8 cellular contexts compared by ENCODE assay signal in genomic region chr7:43584200-43584586, GRCh38. TPM values are rescaled to one million over a fixed set of nuclear protein-coding genes. Genes with fewer than 3 reads are reported as not detected.
DNase-seq lines count a peak whose midpoint lies in the region; ATAC-seq, FAIRE-seq and TF ChIP-seq lines count a peak whose summit lies in the region.

No MANE protein-coding gene starts in this region.

- H3K4me3 Mint-ChIP-seq in stimulated activated naive CD8-positive, alpha-beta T cell treated with anti-CD3 and anti-CD28 coated beads, Interleukin-15, Interleukin-2, amounts not matched to agents 100 ng/mL and 50 ng/mL, for 24 hours, result peak overlapping the region; percentile 94

- H3K9me3 Mint-ChIP-seq in stimulated activated naive CD8-positive, alpha-beta T cell treated with anti-CD3 and anti-CD28 coated beads, Interleukin-15, Interleukin-2, amounts not matched to agents 100 ng/mL and 50 ng/mL, for 24 hours, result no peaks in the 10 kb centered on the region

- TF ChIP-seq CTCF in bronchial epithelial cell (IDR thresholded peaks at IDR 0.05; ENCODE audit: insufficient read depth, low read length, severe bottlenecking), result no peak

- peaks cover 15% of the 10 kb centered on the region for H3K27me3 Mint-ChIP-seq in stimulated activated naive CD8-positive, alpha-beta T cell treated with anti-CD3 and anti-CD28 coated beads, Interleukin-15, Interleukin-2, amounts not matched to agents 100 ng/mL and 50 ng/mL, for 24 hours

- H3K36me3 Mint-ChIP-seq in stimulated activated naive CD8-positive, alpha-beta T cell treated with anti-CD3 and anti-CD28 coated beads, Interleukin-15, Interleukin-2, amounts not matched to agents 100 ng/mL and 50 ng/mL, for 24 hours (ENCODE audit: low read depth), result no peaks in the 10 kb centered on the region

- peak overlapping the region; percentile 91 for H3K27ac ChIP-seq in SJSA1

- peak; percentile 89 for FAIRE-seq in bronchial epithelial cell (lab: Jason Lieb, UNC)

- H3K36me3 ChIP-seq in SJSA1 (peaks cover 8% of the 10 kb centered on the region), bronchial epithelial cell (ENCODE audit: control insufficient read depth, insufficient read depth, low read length) (no peaks in the 10 kb centered on the region)

- H3K27me3 ChIP-seq in SJSA1 (replicated peaks) (no peaks in the 10 kb centered on the region), bronchial epithelial cell (ENCODE audit: control insufficient read depth, insufficient read depth, low read length) (no peaks in the 10 kb centered on the region)

- peak; percentile 34 for DNase-seq in activated naive CD4-positive, alpha-beta T cell treated with Interleukin-2 at 50 U/mL for 16 hours
- no peak for DNase-seq in activated naive CD4-positive, alpha-beta T cell (lab: John Stamatoyannopoulos, UW)
- DNase-seq in SJSA1 (ENCODE audit: low read depth in 1 of 2, low spot score in 2 of 2) (peak in 1 of 2 experiments; percentile 26), bronchial epithelial cell (ENCODE audit: low read depth) (peak; percentile 74), kidney tubule cell (ENCODE audit: low spot score) (peak; percentile 79)

- H3K4me1 Mint-ChIP-seq in stimulated activated naive CD8-positive, alpha-beta T cell treated with anti-CD3 and anti-CD28 coated beads, Interleukin-15, Interleukin-2, amounts not matched to agents 100 ng/mL and 50 ng/mL, for 24 hours (ENCODE audit: low read depth), result peaks cover 44% of the 10 kb centered on the region

- H3K27ac Mint-ChIP-seq in stimulated activated naive CD8-positive, alpha-beta T cell treated with anti-CD3 and anti-CD28 coated beads, Interleukin-15, Interleukin-2, amounts not matched to agents 100 ng/mL and 50 ng/mL, for 24 hours, result peak overlapping the region; percentile 96

- peak overlapping the region; percentile 99 for H3K4me3 ChIP-seq in SJSA1
- peak overlapping the region; percentile 98 for H3K4me3 ChIP-seq in bronchial epithelial cell (ENCODE audit: low read depth, low read length)

- 0 out of 2 replicates have a peak, but pooled peaks cover 6% of the 10 kb centered on the region for H3K9me3 ChIP-seq in SJSA1 (replicated peaks)

- ATAC-seq in HG03432 (IDR thresholded peaks at IDR 0.05; ENCODE audit: unreplicated experiment) (no peak), GM18907 (IDR thresholded peaks at IDR 0.05; ENCODE audit: unreplicated experiment) (no peak)

- H3K4me1 ChIP-seq in SJSA1 (replicated peaks), result peaks cover 24% of the 10 kb centered on the region

RNA-seq across cellular contexts. Expression of gene STK17A, which starts 1.3 kb away (rescaled TPM):
- 47.0 and 49.5 TPM in 2 replicates for total RNA-seq in SJSA1 (2014; rRNA removed; shearing (Covaris generic))
- total RNA-seq in bronchial epithelial cell, result 55.2 and 79.5 TPM in 2 replicates

Comparison
In these comparisons a context has a peak if more than half of its experiments do, and no peak if none do; other contexts are left out.
1. DNase-seq: peak in activated naive CD4-positive, alpha-beta T cell treated with Interleukin-2 at 50 U/mL for 16 hours (single experiment), bronchial epithelial cell (single experiment) and kidney tubule cell (single experiment); none in activated naive CD4-positive, alpha-beta T cell (0 of 4).